17 cellular contexts compared by ENCODE assay signal in genomic region chr4:25818293-25819240, GRCh38. TPM values are rescaled to one million over a fixed set of nuclear protein-coding genes. Genes with fewer than 3 reads are reported as not detected.
DNase-seq lines count a peak whose midpoint lies in the region; ATAC-seq and TF ChIP-seq lines count a peak whose summit lies in the region.
"Had no signal": no experiment of that assay in that cellular context is flagged by ENCODE, and none has a peak within 500 bp of the region (broad histone marks: within the 10 kb centered on the region; RNA-seq: fewer than 3 reads in every experiment).

No MANE protein-coding gene starts in this region.

- no peak overlapping the region for H3K23ac ChIP-seq in mesenchymal stem cell (ENCODE audit: low read length in 2 of 2)

- peaks cover 26% of the 10 kb centered on the region for H3K36me3 Mint-ChIP-seq in activated naive CD4-positive, alpha-beta T cell treated with anti-CD3 and anti-CD28 coated beads, Interleukin-2, amount 50 U/mL, for 24 hours
- H3K36me3 Mint-ChIP-seq in activated naive CD4-positive, alpha-beta T cell treated with anti-CD3 and anti-CD28 coated beads, Interleukin-2, amount 10 ng/mL, durations not matched to agents 7 days and 5 days: peaks cover 34% of the 10 kb centered on the region

- no peak overlapping the region for H2BK120ac ChIP-seq in mesenchymal stem cell (ENCODE audit: low read depth, low read length)

- no peak overlapping the region for H2BK12ac ChIP-seq in mesenchymal stem cell (ENCODE audit: low read length in 2 of 2)

- H3K4me3 Mint-ChIP-seq in activated naive CD4-positive, alpha-beta T cell treated with anti-CD3 and anti-CD28 coated beads, Interleukin-2, amount 50 U/mL, for 24 hours: no peak overlapping the region
- H3K4me3 Mint-ChIP-seq in activated naive CD4-positive, alpha-beta T cell treated with anti-CD3 and anti-CD28 coated beads, Interleukin-2, amount 10 ng/mL, durations not matched to agents 7 days and 5 days: no peak overlapping the region
- H3K4me3 Mint-ChIP-seq: activated CD4-positive, alpha-beta T cell treated with anti-CD3 and anti-CD28 coated beads, Interleukin-2, amount 10 ng/mL, durations not matched to agents 7 days and 5 days; CD8-positive, alpha-beta memory T cell; dendritic cell treated with granulocyte-macrophage colony-stimulating factor and Interleukin-4, amounts not matched to agents 40 ng/mL and 50 ng/mL, for 4 days; natural killer cell had no signal

- no peaks in the 10 kb centered on the region for H3K4me1 Mint-ChIP-seq in activated naive CD4-positive, alpha-beta T cell treated with anti-CD3 and anti-CD28 coated beads, Interleukin-2, amount 50 U/mL, for 24 hours
- H3K4me1 Mint-ChIP-seq in activated naive CD4-positive, alpha-beta T cell treated with anti-CD3 and anti-CD28 coated beads, Interleukin-2, amount 10 ng/mL, durations not matched to agents 7 days and 5 days: no peaks in the 10 kb centered on the region
- H3K4me1 Mint-ChIP-seq: activated CD4-positive, alpha-beta T cell treated with anti-CD3 and anti-CD28 coated beads, Interleukin-2, amount 10 ng/mL, durations not matched to agents 7 days and 5 days; CD8-positive, alpha-beta memory T cell had no signal

- H3K18ac ChIP-seq in mesenchymal stem cell (ENCODE audit: low read depth in 1 of 2, low read length in 2 of 2): no peak overlapping the region

- H2AFZ ChIP-seq in mesenchymal stem cell (ENCODE audit: low read depth, low read length): no peak overlapping the region

- H3K27me3 Mint-ChIP-seq in activated naive CD4-positive, alpha-beta T cell treated with anti-CD3 and anti-CD28 coated beads, Interleukin-2, amount 50 U/mL, for 24 hours: no peaks in the 10 kb centered on the region
- no peaks in the 10 kb centered on the region for H3K27me3 Mint-ChIP-seq in activated naive CD4-positive, alpha-beta T cell treated with anti-CD3 and anti-CD28 coated beads, Interleukin-2, amount 10 ng/mL, durations not matched to agents 7 days and 5 days
- H3K27me3 Mint-ChIP-seq: activated CD4-positive, alpha-beta T cell treated with anti-CD3 and anti-CD28 coated beads, Interleukin-2, amount 10 ng/mL, durations not matched to agents 7 days and 5 days; CD8-positive, alpha-beta memory T cell had no signal

- H4K8ac ChIP-seq in mesenchymal stem cell (ENCODE audit: low read length): no peak overlapping the region

- H3K4me2 ChIP-seq in mesenchymal stem cell (ENCODE audit: low read length, poor library complexity, severe bottlenecking): no peak overlapping the region

- no peak overlapping the region for H3K14ac ChIP-seq in mesenchymal stem cell (ENCODE audit: low read length in 2 of 2)

- no peak overlapping the region for H2AK5ac ChIP-seq in mesenchymal stem cell (ENCODE audit: low read length, severe bottlenecking)

- H4K91ac ChIP-seq in mesenchymal stem cell (ENCODE audit: low read length): no peak overlapping the region

- no peak for DNase-seq in activated naive CD4-positive, alpha-beta T cell treated with anti-CD3 and anti-CD28 coated beads, Interleukin-2, amount 10 ng/mL, durations not matched to agents 7 days and 5 days
- DNase-seq in MG63 (peak; percentile 18), cardiac fibroblast (ENCODE audit: low read depth in 2 of 2) (peak; percentile 31 to 60), skeletal muscle cell (ENCODE audit: low read depth) (peak; percentile 35), mesenchymal stem cell (no peak)
- DNase-seq: ACHN; activated CD4-positive, alpha-beta T cell treated with anti-CD3 and anti-CD28 coated beads, Interleukin-2, amount 10 ng/mL, durations not matched to agents 7 days and 5 days; amniotic stem cell; CD8-positive, alpha-beta memory T cell; GDM1; natural killer cell; NCI-H187 treated with DMSO at 0.1 percent for 48 hours; NCI-H774 had no signal

- WGBS in mesenchymal stem cell: 87% methylated on average over 6 of the region's 6 CpGs

- peaks cover 14% of the 10 kb centered on the region for H3K4me1 ChIP-seq in mesenchymal stem cell (ENCODE audit: control insufficient read depth, insufficient read depth, low read depth, low read length)

- H3K9ac ChIP-seq in mesenchymal stem cell (ENCODE audit: low read length): no peak overlapping the region

- no peak for ATAC-seq in HG03469 (IDR thresholded peaks at IDR 0.05; ENCODE audit: unreplicated experiment)
- no peak for ATAC-seq in HG03045 (IDR thresholded peaks at IDR 0.05; ENCODE audit: unreplicated experiment)
- ATAC-seq: natural killer cell had no signal

- no peak overlapping the region for H3K27ac ChIP-seq in mesenchymal stem cell (ENCODE audit: low read length, poor library complexity, severe bottlenecking)

- H2BK15ac ChIP-seq in mesenchymal stem cell (ENCODE audit: low read depth, poor library complexity, severe bottlenecking): no peak overlapping the region

- H2BK5ac ChIP-seq in mesenchymal stem cell (ENCODE audit: low read depth, low read length, poor library complexity, severe bottlenecking): no peak overlapping the region

- H3K4me3 ChIP-seq in MG63 (no peak overlapping the region), cardiac fibroblast (replicated peaks in 1 of 2; ENCODE audit: low read depth in 2 of 2, low read length in 2 of 2) (no peak overlapping the region), skeletal muscle cell (ENCODE audit: low read depth, low read length) (no peak overlapping the region), mesenchymal stem cell (ENCODE audit: insufficient read depth in 1 of 2, low read depth in 1 of 2, low read length in 2 of 2) (peak overlapping the region in 1 of 2 experiments; percentile 46)

- H3K9me3 Mint-ChIP-seq in activated naive CD4-positive, alpha-beta T cell treated with anti-CD3 and anti-CD28 coated beads, Interleukin-2, amount 50 U/mL, for 24 hours: no peaks in the 10 kb centered on the region
- H3K9me3 Mint-ChIP-seq in activated naive CD4-positive, alpha-beta T cell treated with anti-CD3 and anti-CD28 coated beads, Interleukin-2, amount 10 ng/mL, durations not matched to agents 7 days and 5 days: no peaks in the 10 kb centered on the region
- H3K9me3 Mint-ChIP-seq: activated CD4-positive, alpha-beta T cell treated with anti-CD3 and anti-CD28 coated beads, Interleukin-2, amount 10 ng/mL, durations not matched to agents 7 days and 5 days; CD8-positive, alpha-beta memory T cell; dendritic cell treated with granulocyte-macrophage colony-stimulating factor and Interleukin-4, amounts not matched to agents 40 ng/mL and 50 ng/mL, for 4 days; natural killer cell had no signal

- peak overlapping the region; percentile 4 for H3K27ac Mint-ChIP-seq in activated naive CD4-positive, alpha-beta T cell treated with anti-CD3 and anti-CD28 coated beads, Interleukin-2, amount 50 U/mL, for 24 hours
- H3K27ac Mint-ChIP-seq in activated naive CD4-positive, alpha-beta T cell treated with anti-CD3 and anti-CD28 coated beads, Interleukin-2, amount 10 ng/mL, durations not matched to agents 7 days and 5 days: no peak overlapping the region
- H3K27ac Mint-ChIP-seq: activated CD4-positive, alpha-beta T cell treated with anti-CD3 and anti-CD28 coated beads, Interleukin-2, amount 10 ng/mL, durations not matched to agents 7 days and 5 days; dendritic cell treated with granulocyte-macrophage colony-stimulating factor and Interleukin-4, amounts not matched to agents 40 ng/mL and 50 ng/mL, for 4 days; natural killer cell had no signal

- H3K36me3 ChIP-seq in MG63: no peaks in the 10 kb centered on the region; the same call in 1 of the 2 replicates
- no peaks in the 10 kb centered on the region for H3K36me3 ChIP-seq in mesenchymal stem cell (ENCODE audit: control insufficient read depth in 1 of 2, insufficient read depth in 2 of 2, low read depth in 1 of 2, low read length in 2 of 2)

- CTCF ChIA-PET in activated naive CD4-positive, alpha-beta T cell treated with anti-CD3 and anti-CD28 coated beads, Interleukin-2, amount 10 ng/mL, durations not matched to agents 7 days and 5 days (lab: Charles Lee): no interaction called here

- TF ChIP-seq CTCF in cardiac fibroblast (IDR thresholded peaks at IDR 0.05; ENCODE audit: low read depth, low read length): no peak

- H3K27me3 ChIP-seq in MG63 (no peaks in the 10 kb centered on the region), mesenchymal stem cell (ENCODE audit: control insufficient read depth in 1 of 2, insufficient read depth in 1 of 2, low read length in 2 of 2) (no peaks in the 10 kb centered on the region)

- no peaks in the 10 kb centered on the region for H3K79me1 ChIP-seq in mesenchymal stem cell (replicated peaks; ENCODE audit: low read length, poor library complexity, severe bottlenecking)

- no peaks in the 10 kb centered on the region for H3K9me3 ChIP-seq in MG63
- no peaks in the 10 kb centered on the region for H3K9me3 ChIP-seq in mesenchymal stem cell (ENCODE audit: control insufficient read depth, low read length)

- H3K4ac ChIP-seq in mesenchymal stem cell (ENCODE audit: low read depth in 1 of 2, low read length in 2 of 2): no peak overlapping the region

RNA-seq across cellular contexts. Expression of gene SEL1L3, which starts 44.2 kb away (rescaled TPM):
- total RNA-seq in MG63 (2014; rRNA removed; shearing (Covaris generic); ENCODE audit: low replicate concordance): 37.6 and 65.3 TPM in 2 replicates
- 27.4 TPM for polyA plus RNA-seq in mesenchymal stem cell (2013, experiment 1 of 2)
- polyA plus RNA-seq in mesenchymal stem cell (2013, experiment 2 of 2): 25.2 TPM

Comparison
In these comparisons a context has a peak if more than half of its experiments do, and no peak if none do; other contexts are left out.
1. DNase-seq: peak in MG63 (single experiment), cardiac fibroblast (2 of 2) and skeletal muscle cell (single experiment); none in activated naive CD4-positive, alpha-beta T cell treated with anti-CD3 and anti-CD28 coated beads, Interleukin-2, amount 10 ng/mL, durations not matched to agents 7 days and 5 days (single experiment) and mesenchymal stem cell (single experiment).